In genomic region chr1:30684881-30685795, GRCh38 we compare ENCODE assay signal across 9 cellular contexts. TPM values are rescaled to one million over a fixed set of nuclear protein-coding genes. Genes with fewer than 3 reads are reported as not detected.
DNase-seq lines count a peak whose midpoint lies in the region; ATAC-seq and TF ChIP-seq lines count a peak whose summit lies in the region.
"Had no signal": no experiment of that assay in that cellular context is flagged by ENCODE, and none has a peak within 500 bp of the region (broad histone marks: within the 10 kb centered on the region; RNA-seq: fewer than 3 reads in every experiment).

No MANE protein-coding gene starts in this region.

- H3K27ac ChIP-seq in colonic mucosa = no peak overlapping the region

- peaks cover 0 to 2% (median 0%) of the 10 kb centered on the region in 7 donors for H3K9me3 Mint-ChIP-seq in naive B cell
- H3K9me3 Mint-ChIP-seq: T-helper 1 cell treated with Interleukin-12 subunit alpha and Interleukin-12 subunit beta and Interleukin-4 antibody, amounts not matched to agents 30 μg/mL and 1 μg/mL, for 36 hours had no signal

- peak overlapping the region in 1 of 6 donors; percentile 69 for H3K27ac Mint-ChIP-seq in naive B cell
- H3K27ac Mint-ChIP-seq: T-helper 1 cell treated with Interleukin-12 subunit alpha and Interleukin-12 subunit beta and Interleukin-4 antibody, amounts not matched to agents 30 μg/mL and 1 μg/mL, for 36 hours had no signal

- H3K36me3 ChIP-seq in colonic mucosa = no peaks in the 10 kb centered on the region

- H3K4me1 Mint-ChIP-seq in naive B cell = peaks cover 0 to 18% (median 13%) of the 10 kb centered on the region in 3 donors

- ATAC-seq in naive B cell (ENCODE audit: low read depth in 2 of 2) (peak; percentile 45 to 49), GM19351 (IDR thresholded peaks at IDR 0.05; ENCODE audit: unreplicated experiment) (no peak), GM21515 (IDR thresholded peaks at IDR 0.05; ENCODE audit: unreplicated experiment) (no peak)

- H3K4me3 Mint-ChIP-seq in naive B cell = peak overlapping the region in 6 of 8 donors; percentile 67 to 82 (median 72)
- H3K4me3 Mint-ChIP-seq: T-helper 1 cell treated with Interleukin-12 subunit alpha and Interleukin-12 subunit beta and Interleukin-4 antibody, amounts not matched to agents 30 μg/mL and 1 μg/mL, for 36 hours had no signal

- DNase-seq in DMS153 (lab: John Stamatoyannopoulos, UW) (peak; percentile 87), NCI-H524 treated with DMSO at 0.1 percent for 48 hours (lab: John Stamatoyannopoulos, UW) (peak; percentile 29), colonic mucosa (peak; percentile 97), naive B cell (peak; percentile 5), pons (ENCODE audit: low spot score) (no peak), GM13976 (ENCODE audit: low spot score) (no peak)

- peaks cover 15% of the 10 kb centered on the region for H3K27me3 ChIP-seq in colonic mucosa

- intact Hi-C loops in colonic mucosa (cut with DNase I) = no loop called here

- no peak overlapping the region for H3K9ac ChIP-seq in colonic mucosa (ENCODE audit: low read depth in 2 of 2, low read length in 2 of 2)

- H3K9me3 ChIP-seq in colonic mucosa = no peaks in the 10 kb centered on the region

- TF ChIP-seq CTCF in colonic mucosa (IDR thresholded peaks at IDR 0.05) (peak; percentile 22), GM13976 (IDR thresholded peaks at IDR 0.05; ENCODE audit: borderline replicate concordance, control extremely low read depth, extremely low read depth, insufficient read depth, missing control alignments) (no peak)

- no peaks in the 10 kb centered on the region for H3K4me1 ChIP-seq in colonic mucosa

- peak overlapping the region; percentile 13 for H3K4me3 ChIP-seq in colonic mucosa

- H3K36me3 Mint-ChIP-seq in naive B cell = no peaks in the 10 kb centered on the region

- in situ Hi-C loops in GM13976 (cut with MboI; ENCODE audit: low sequenced_read_pairs, unreplicated experiment) = no loop called here

- H3K27me3 Mint-ChIP-seq in naive B cell = peaks cover 54 to 96% (median 88%) of the 10 kb centered on the region in 3 donors

RNA-seq across cellular contexts. Expression of gene MATN1, which starts 38.2 kb away (rescaled TPM):
- not detected for total RNA-seq in colonic mucosa
- 1 to 10 TPM in 2 of 6 donors, under 1 TPM in 4; 0.21 to 3.1 (median 0.39) TPM for polyA plus RNA-seq in naive B cell (ENCODE audit: low read depth in 6 of 6)

Comparison
In these comparisons a context has a peak if more than half of its experiments do, and no peak if none do; other contexts are left out.
1. DNase-seq: peak in DMS153 (single experiment), NCI-H524 treated with DMSO at 0.1 percent for 48 hours (single experiment), colonic mucosa (single experiment) and naive B cell (single experiment); none in pons (single experiment) and GM13976 (single experiment).
2. ATAC-seq: peak in naive B cell (2 of 2); none in GM19351 (single experiment) and GM21515 (single experiment).